In genomic region chr5:1851290-1851934, GRCh38 we compare ENCODE assay signal across 1 cellular context.
A peak's percentile ranks its signal among the peaks of the same experiment; 100 is the strongest.
TF ChIP-seq lines count a peak whose summit lies in the region.

No MANE protein-coding gene starts in this region.

TF ChIP-seq in endothelial cell of umbilical vein, 7 proteins besides CTCF, POLR2A, EP300 and RAD21:
- TF ChIP-seq GATA2 (IDR thresholded peaks at IDR 0.05; ENCODE audit: insufficient read depth, insufficient read length, low read depth, low read length) (no peak), JUN (IDR thresholded peaks at IDR 0.05; ENCODE audit: borderline replicate concordance, insufficient read depth, insufficient read length, low read depth) (no peak), MYC (IDR thresholded peaks at IDR 0.05; ENCODE audit: low read depth, low read length) (no peak), EZH2 (IDR thresholded peaks at IDR 0.05; ENCODE audit: borderline replicate concordance, low read depth, low read length, severe bottlenecking) (peak; percentile 68)
TF ChIP-seq in endothelial cell of umbilical vein: peak in this region for 1.
